1 cellular context compared by ENCODE assay signal in genomic region chr7:156640949-156641485, GRCh38.
TF ChIP-seq lines count a peak whose summit lies in the region.

No MANE protein-coding gene starts in this region.

TF ChIP-seq in GM12878, 131 proteins besides CTCF, POLR2A, EP300 and RAD21 (continued from another document):
- TF ChIP-seq CHD1 (IDR thresholded peaks at IDR 0.05; ENCODE audit: low read depth, low read length) (no peak), HDAC2 (IDR thresholded peaks at IDR 0.05) (no peak), TBL1XR1 (IDR thresholded peaks at IDR 0.05; ENCODE audit: low read depth, low read length) (no peak), CREM (IDR thresholded peaks at IDR 0.05; ENCODE audit: low read depth) (no peak; the same call in 1 of the 2 replicates), CBX3 (IDR thresholded peaks at IDR 0.05; ENCODE audit: borderline replicate concordance, low read depth) (no peak), IKZF2 (IDR thresholded peaks at IDR 0.05) (peak in 1 of 2 experiments; percentile 5; a peak in 1 of 4 replicates), ZNF687 (IDR thresholded peaks at IDR 0.05) (no peak), SMAD1 (IDR thresholded peaks at IDR 0.05; ENCODE audit: low read depth, partially characterized antibody) (no peak), TCF3 (IDR thresholded peaks at IDR 0.05; ENCODE audit: borderline replicate concordance, insufficient read depth, low read depth, low read length) (no peak), KDM1A (IDR thresholded peaks at IDR 0.05; ENCODE audit: borderline replicate concordance) (no peak), CEBPB (IDR thresholded peaks at IDR 0.05; ENCODE audit: borderline replicate concordance in 1 of 2, low read depth in 2 of 2, low read length in 2 of 2) (no peak)
TF ChIP-seq in GM12878: peak in this region for 17.
